ENCODE assay signal across 8 cellular contexts in genomic region chr6:30554962-30555361, GRCh38. TPM values are rescaled to one million over a fixed set of nuclear protein-coding genes. Genes with fewer than 3 reads are reported as not detected.
DNase-seq lines count a peak whose midpoint lies in the region; ATAC-seq and TF ChIP-seq lines count a peak whose summit lies in the region.

No MANE protein-coding gene starts in this region.

- H3K4me1 ChIP-seq in HAP-1, result peaks cover 10% of the 10 kb centered on the region
- H3K4me1 ChIP-seq in right cardiac atrium (ENCODE audit: control insufficient read depth, insufficient read depth, low read length), result no peaks in the 10 kb centered on the region

- ATAC-seq in activated CD8-positive, alpha-beta T cell treated with anti-CD3 and anti-CD28 coated beads for 36 hours, result no peak
- ATAC-seq in right cardiac atrium (no peak), HG02798 (IDR thresholded peaks at IDR 0.05; ENCODE audit: poor library complexity, unreplicated experiment) (no peak), HG02571 (IDR thresholded peaks at IDR 0.05; ENCODE audit: unreplicated experiment) (no peak)

- intact Hi-C loops in activated CD8-positive, alpha-beta T cell treated with anti-CD3 and anti-CD28 coated beads for 36 hours (cut with micrococcal nuclease), result no loop called here
- intact Hi-C loops in right cardiac atrium (cut with DNase I), result no loop called here

- POLR2A ChIA-PET in activated CD8-positive, alpha-beta T cell treated with anti-CD3 and anti-CD28 coated beads for 36 hours (lab: Charles Lee), result interaction anchor here (0.8 to 5.4 kb wide), 7 partner anchors 11 to 88 kb away, joined by 3 to 55 read pairs (median 4); no protein-coding TSS in a partner anchor

- H3K27me3 Mint-ChIP-seq in activated CD8-positive, alpha-beta T cell treated with anti-CD3 and anti-CD28 coated beads for 36 hours, result no peaks in the 10 kb centered on the region

- H3K4me3 ChIP-seq in HAP-1, result peak overlapping the region; percentile 92
- H3K4me3 ChIP-seq in right cardiac atrium (ENCODE audit: low read length), result peak overlapping the region; percentile 62
- H3K4me3 ChIP-seq in skin epidermis, result peak overlapping the region; percentile 74 to 99 (median 88)

- CTCF ChIA-PET in activated CD8-positive, alpha-beta T cell treated with anti-CD3 and anti-CD28 coated beads for 36 hours (lab: Charles Lee), result interaction anchor here (1.4 to 21.7 kb wide), 5 partner anchors 10 to 124 kb away, joined by 3 to 515 read pairs (median 36); no protein-coding TSS in a partner anchor

- in situ Hi-C loops in HAP-1 (cut with MboI; ENCODE audit: low sequenced_read_pairs), result no loop called here

- no peaks in the 10 kb centered on the region for H3K9me3 ChIP-seq in HAP-1
- H3K9me3 ChIP-seq in right cardiac atrium (ENCODE audit: control insufficient read depth, low read length), result no peaks in the 10 kb centered on the region

- H3K36me3 ChIP-seq in HAP-1 (replicated peaks), result peaks cover 38% of the 10 kb centered on the region

- DNase-seq in HAP-1 (ENCODE audit: low spot score in 2 of 2), result no peak
- DNase-seq in activated CD8-positive, alpha-beta T cell treated with anti-CD3 and anti-CD28 coated beads for 36 hours, result no peak
- DNase-seq in right cardiac atrium, result no peak
- DNase-seq in COR-L47 (lab: John Stamatoyannopoulos, UW), result no peak
- DNase-seq in SK-N-DZ (ENCODE audit: low spot score), result no peak

- WGBS in right cardiac atrium, result 39% methylated on average over 8 of the region's 8 CpGs

- H3K36me3 Mint-ChIP-seq in activated CD8-positive, alpha-beta T cell treated with anti-CD3 and anti-CD28 coated beads for 36 hours (ENCODE audit: low read depth), result peaks cover 63% of the 10 kb centered on the region

- peak overlapping the region; percentile 72 for H3K27ac ChIP-seq in right cardiac atrium (ENCODE audit: low read length)
- peak overlapping the region in 19 of 21 experiments; percentile 87 to 99 (median 96) for H3K27ac ChIP-seq in skin epidermis

- H3K9me3 Mint-ChIP-seq in activated CD8-positive, alpha-beta T cell treated with anti-CD3 and anti-CD28 coated beads for 36 hours, result no peaks in the 10 kb centered on the region

- H3K4me1 Mint-ChIP-seq in activated CD8-positive, alpha-beta T cell treated with anti-CD3 and anti-CD28 coated beads for 36 hours (ENCODE audit: low read depth), result peaks cover 30% of the 10 kb centered on the region

- peak overlapping the region; percentile 99 for H3K27ac Mint-ChIP-seq in activated CD8-positive, alpha-beta T cell treated with anti-CD3 and anti-CD28 coated beads for 36 hours

- H3K4me3 Mint-ChIP-seq in activated CD8-positive, alpha-beta T cell treated with anti-CD3 and anti-CD28 coated beads for 36 hours, result peak overlapping the region; percentile 91

- no peak for TF ChIP-seq CTCF in activated CD8-positive, alpha-beta T cell treated with anti-CD3 and anti-CD28 coated beads for 36 hours (IDR thresholded peaks at IDR 0.05)

- H3K27me3 ChIP-seq in HAP-1 (ENCODE audit: low read depth), result no peaks in the 10 kb centered on the region
- no peaks in the 10 kb centered on the region for H3K27me3 ChIP-seq in right cardiac atrium (ENCODE audit: control insufficient read depth, insufficient read depth)

RNA-seq across cellular contexts. Expression of gene GNL1, which starts 1.3 kb away (rescaled TPM):
- 100 to 1,000 TPM; 107 to 122 TPM for total RNA-seq in activated CD8-positive, alpha-beta T cell treated with anti-CD3 and anti-CD28 coated beads for 36 hours
- total RNA-seq in right cardiac atrium, result 10 to 100 TPM; 22.7 to 33.7 (median 24.8) TPM
- polyA plus RNA-seq in right cardiac atrium, result 24.2 TPM
- polyA plus RNA-seq in SK-N-DZ (2014; cell fraction: cytosol; rRNA removed), result 23.3 and 31.5 TPM in 2 replicates
- 31.3 and 37.6 TPM in 2 replicates for polyA plus RNA-seq in SK-N-DZ (2014; cell fraction: nucleus; rRNA removed)

RNA-seq across cellular contexts. Expression of gene PRR3, which starts 2.1 kb away (rescaled TPM):
- total RNA-seq in activated CD8-positive, alpha-beta T cell treated with anti-CD3 and anti-CD28 coated beads for 36 hours, result 10 to 100 TPM; 23.0 to 24.6 TPM
- 1 to 10 TPM; 4.4 to 5.7 (median 4.9) TPM for total RNA-seq in right cardiac atrium
- 4.2 TPM for polyA plus RNA-seq in right cardiac atrium
- polyA plus RNA-seq in SK-N-DZ (2014; cell fraction: cytosol; rRNA removed), result 19.2 and 19.5 TPM in 2 replicates
- polyA plus RNA-seq in SK-N-DZ (2014; cell fraction: nucleus; rRNA removed), result 11.9 and 13.6 TPM in 2 replicates

RNA-seq across cellular contexts. Expression of gene ABCF1, which starts 16.3 kb away (rescaled TPM):
- total RNA-seq in activated CD8-positive, alpha-beta T cell treated with anti-CD3 and anti-CD28 coated beads for 36 hours, result 10 to 100 TPM; 86.9 to 88.0 TPM
- 10 to 100 TPM; 36.7 to 40.7 (median 39.2) TPM for total RNA-seq in right cardiac atrium
- 26.8 TPM for polyA plus RNA-seq in right cardiac atrium
- 36.0 and 46.5 TPM in 2 replicates for polyA plus RNA-seq in SK-N-DZ (2014; cell fraction: cytosol; rRNA removed)
- polyA plus RNA-seq in SK-N-DZ (2014; cell fraction: nucleus; rRNA removed), result 49.0 and 49.4 TPM in 2 replicates
